Comparison of ENCODE assay signal across 27 cellular contexts in genomic region chr7:68336534-68336933, GRCh38.
"Had no signal": no experiment of that assay in that cellular context is flagged by ENCODE, and none has a peak within 500 bp of the region (broad histone marks: within the 10 kb centered on the region; RNA-seq: fewer than 3 reads in every experiment).

No MANE protein-coding gene starts in this region.

- H3K9me3 ChIP-seq: testis, thoracic aorta, thyroid gland, transverse colon, upper lobe of right lung, uterus, vagina had no signal

- ATAC-seq: stimulated activated effector memory CD8-positive, alpha-beta T cell treated with anti-CD3 and anti-CD28 coated beads, Interleukin-12 subunit alpha, Interleukin-12 subunit beta, amount 100 ng/mL, for 72 hours; stimulated activated memory B cell treated with anti-CD40 and anti-IgM and Interleukin-4, amounts not matched to agents 10 μg/mL and 1 μg/mL and 100 μg/mL, for 72 hours; stimulated activated naive B cell treated with anti-CD40 and anti-IgM and Interleukin-4, amounts not matched to agents 10 μg/mL and 1 μg/mL and 100 μg/mL, for 72 hours; stimulated activated naive CD8-positive, alpha-beta T cell treated with anti-CD3 and anti-CD28 coated beads, Interleukin-15, amount 100 ng/mL, for 72 hours; stimulated activated naive CD8-positive, alpha-beta T cell treated with anti-CD3 and anti-CD28 coated beads, Interleukin-15, Interleukin-2, amounts not matched to agents 100 U/mL and 50 U/mL, for 24 hours; upper lobe of right lung had no signal

- H3K27ac ChIP-seq: stomach, suprapubic skin, testis, thoracic aorta, thyroid gland, tibial artery, tibial nerve, transverse colon, upper lobe of left lung, upper lobe of right lung, uterus, vagina had no signal

- H3K27me3 ChIP-seq: stomach, suprapubic skin, testis, thyroid gland, tibial nerve, transverse colon, upper lobe of left lung, upper lobe of right lung, uterus, vagina had no signal

- DNase-seq: stimulated activated CD4-positive, alpha-beta T cell treated with anti-CD3 and anti-CD28 coated beads, Interleukin-2, amount 100 ng/mL, for 48 hours; stimulated activated CD4-positive, alpha-beta T cell treated with anti-CD3 and anti-CD28 coated beads, Interleukin-4, amount 100 ng/mL, for 1 hour; stimulated activated CD4-positive, alpha-beta T cell treated with anti-CD3 and anti-CD28 coated beads, Interleukin-4, amount 100 ng/mL, for 24 hours; stimulated activated CD4-positive, alpha-beta T cell treated with anti-CD3 and anti-CD28 coated beads, Interleukin-4, amount 100 ng/mL, for 4 hours; stimulated activated CD8-positive, alpha-beta memory T cell treated with anti-CD3 and anti-CD28 coated beads, Interleukin-4, amount 100 ng/mL, for 48 hours; stimulated activated naive B cell treated with anti-CD40 and anti-IgM and Interleukin-4, amounts not matched to agents 10 μg/mL and 1 μg/mL and 100 μg/mL, for 72 hours; stimulated activated naive CD4-positive, alpha-beta T cell; stimulated activated naive CD4-positive, alpha-beta T cell treated with Interleukin-2 at 50 U/mL for 16 hours; stimulated activated naive CD8-positive, alpha-beta T cell treated with anti-CD3 and anti-CD28 coated beads, Interleukin-15, amount 100 ng/mL, for 72 hours; stimulated activated naive CD8-positive, alpha-beta T cell treated with anti-CD3 and anti-CD28 coated beads, Interleukin-15, Interleukin-2, amounts not matched to agents 100 U/mL and 50 U/mL, for 24 hours; stomach; substantia nigra; testis; thyroid gland; tibial artery; transverse colon; trophoblast cell; upper lobe of right lung; uterus had no signal

- H3K4me1 ChIP-seq: stomach, suprapubic skin, testis, thyroid gland, tibial artery, tibial nerve, transverse colon, upper lobe of left lung, upper lobe of right lung, uterus, vagina had no signal

- FAIRE-seq: urothelium cell line had no signal

- H3K4me3 ChIP-seq: stomach, suprapubic skin, testis, thoracic aorta, thyroid gland, tibial artery, tibial nerve, transverse colon, upper lobe of left lung, upper lobe of right lung, uterus, vagina had no signal

- H3K36me3 ChIP-seq: stomach, suprapubic skin, thoracic aorta, thyroid gland, tibial artery, tibial nerve, transverse colon, upper lobe of left lung, upper lobe of right lung, uterus, vagina had no signal
